22 cellular contexts compared by ENCODE assay signal in genomic region chr1:71270394-71270793, GRCh38.
"Had no signal": no experiment of that assay in that cellular context is flagged by ENCODE, and none has a peak within 500 bp of the region (broad histone marks: within the 10 kb centered on the region; RNA-seq: fewer than 3 reads in every experiment).

No MANE protein-coding gene starts in this region.

- H3K36me3 ChIP-seq: colonic mucosa, left ventricle myocardium inferior, neutrophil, right lobe of liver, thyroid gland, upper lobe of left lung, vagina had no signal

- H3K4me3 ChIP-seq: colonic mucosa, left ventricle myocardium inferior, lung, right lobe of liver, thyroid gland, upper lobe of left lung, vagina had no signal

- H3K27me3 Mint-ChIP-seq: activated naive CD8-positive, alpha-beta T cell; central memory CD8-positive, alpha-beta T cell; stimulated activated naive CD8-positive, alpha-beta T cell treated with anti-CD3 and anti-CD28 coated beads, Interleukin-15, Interleukin-2, amounts not matched to agents 100 ng/mL and 50 ng/mL, for 24 hours had no signal

- H3K36me3 Mint-ChIP-seq: activated naive CD8-positive, alpha-beta T cell had no signal

- H3K4me1 ChIP-seq: colonic mucosa, left ventricle myocardium inferior, right lobe of liver, thyroid gland, upper lobe of left lung, vagina had no signal

- H3K27me3 ChIP-seq: colonic mucosa, neutrophil, right lobe of liver, thyroid gland, upper lobe of left lung, vagina had no signal

- DNase-seq: activated CD4-positive, alpha-beta T cell treated with anti-CD3 and anti-CD28 coated beads for 48 hours; activated CD4-positive, alpha-beta T cell treated with anti-CD3 and anti-CD28 coated beads, Interleukin-2, amount 50 U/mL, for 48 hours; activated CD8-positive, alpha-beta memory T cell treated with anti-CD3 and anti-CD28 coated beads for 24 hours; activated effector memory CD4-positive, alpha-beta T cell treated with Interleukin-2 at 50 U/mL for 16 hours; activated naive CD4-positive, alpha-beta T cell treated with Interleukin-2 at 50 U/mL for 16 hours; anterior cingulate cortex; colonic mucosa; effector CD8-positive, alpha-beta T cell; left ventricle myocardium inferior; right lobe of liver; stimulated activated CD4-positive, alpha-beta T cell treated with anti-CD3 and anti-CD28 coated beads, Interleukin-2, amount 100 ng/mL, for 48 hours; thyroid gland had no signal

- H3K4me1 Mint-ChIP-seq: central memory CD8-positive, alpha-beta T cell; nephron had no signal

- H3K4me3 Mint-ChIP-seq: activated naive CD8-positive, alpha-beta T cell; central memory CD8-positive, alpha-beta T cell; nephron; stimulated activated naive CD8-positive, alpha-beta T cell treated with anti-CD3 and anti-CD28 coated beads, Interleukin-15, Interleukin-2, amounts not matched to agents 100 ng/mL and 50 ng/mL, for 24 hours had no signal

- H3K27ac ChIP-seq: colonic mucosa, left ventricle myocardium inferior, neutrophil, right lobe of liver, thyroid gland, upper lobe of left lung, vagina, VCaP had no signal

- H3K9me3 Mint-ChIP-seq: nephron; stimulated activated naive CD8-positive, alpha-beta T cell treated with anti-CD3 and anti-CD28 coated beads, Interleukin-15, Interleukin-2, amounts not matched to agents 100 ng/mL and 50 ng/mL, for 24 hours had no signal

- H3K9me3 ChIP-seq: colonic mucosa, left ventricle myocardium inferior, neutrophil, right lobe of liver, thyroid gland, upper lobe of left lung, vagina had no signal

- H3K27ac Mint-ChIP-seq: activated naive CD8-positive, alpha-beta T cell; nephron; stimulated activated naive CD8-positive, alpha-beta T cell treated with anti-CD3 and anti-CD28 coated beads, Interleukin-15, Interleukin-2, amounts not matched to agents 100 ng/mL and 50 ng/mL, for 24 hours had no signal

- ATAC-seq: activated CD4-positive, CD25-positive, alpha-beta regulatory T cell treated with anti-CD3 and anti-CD28 coated beads, Interleukin-2, amount 50 U/mL, for 24 hours; right lobe of liver had no signal
